ENCODE assay signal across 7 cellular contexts in genomic region chr1:211259596-211260126, GRCh38. TPM values are rescaled to one million over a fixed set of nuclear protein-coding genes. Genes with fewer than 3 reads are reported as not detected.
A peak's percentile ranks its signal among the peaks of the same experiment; 100 is the strongest.
DNase-seq lines count a peak whose midpoint lies in the region; ATAC-seq and TF ChIP-seq lines count a peak whose summit lies in the region.

No MANE protein-coding gene starts in this region.

- no peaks in the 10 kb centered on the region for H3K9me3 ChIP-seq in HEK293 (ENCODE audit: control insufficient read depth, insufficient read depth, low read depth, low read length)

- H3K36me3 ChIP-seq in HEK293 (ENCODE audit: control insufficient read depth in 2 of 2, insufficient read depth in 1 of 2, low read length in 2 of 2) = no peaks in the 10 kb centered on the region; a peak in 2 of 3 replicates

- TF ChIP-seq CTCF in HEK293 (tag by site-specific recombination; IDR thresholded peaks at IDR 0.05) = no peak

- CTCF ChIA-PET in HEK293 (lab: Yijun Ruan, JAX) = interaction anchor here (0.7 kb wide), 1 partner anchor 104 kb away, joined by 3 read pairs; no protein-coding TSS in a partner anchor

- H3K4me3 ChIP-seq in GM08714 (ENCODE audit: low read length) (peak overlapping the region; percentile 98), HEK293 (ENCODE audit: low read depth, low read length) (peak overlapping the region; percentile 97)

- intact Hi-C loops in cardiac septum (cut with DNase I) = loop anchor here (2.0 to 5.0 kb wide), 2 partner anchors 48 to 123 kb away; no protein-coding TSS in a partner anchor

- no peak for ATAC-seq in HG03095 (IDR thresholded peaks at IDR 0.05; ENCODE audit: unreplicated experiment)

- POLR2A ChIA-PET in HEK293 (lab: Yijun Ruan, JAX) = no interaction called here

- H3K4me1 ChIP-seq in HEK293 (ENCODE audit: control insufficient read depth, insufficient read depth, low read length) = no peaks in the 10 kb centered on the region

- peak overlapping the region; percentile 99 for H3K27ac ChIP-seq in HEK293 (ENCODE audit: extremely low read depth, low read depth, low read length)

- DNase-seq in NCI-H460 (ENCODE audit: extremely low read depth, low read depth) (peak; percentile 31), cardiac septum (ENCODE audit: low spot score) (peak; percentile 81), pons (ENCODE audit: low spot score) (peak; percentile 37)
- peak; percentile 8 for DNase-seq in activated naive CD8-positive, alpha-beta T cell treated with anti-CD3 and anti-CD28 coated beads, Interleukin-2, amount 50 U/mL, for 16 hours (ENCODE audit: low read depth, low spot score)

TF ChIP-seq in HEK293, 187 proteins besides CTCF, POLR2A, EP300 and RAD21 (continues in another document):
- no peak for TF ChIP-seq ZNF341 (tag by site-specific recombination; IDR thresholded peaks at IDR 0.05; ENCODE audit: low read depth)
- no peak for TF ChIP-seq ZNF266 (tag by site-specific recombination; IDR thresholded peaks at IDR 0.05; ENCODE audit: low read depth)
- no peak for TF ChIP-seq ZNF202 (tag by site-specific recombination; IDR thresholded peaks at IDR 0.05; ENCODE audit: borderline replicate concordance)
- TF ChIP-seq ZNF114 (tag by site-specific recombination; IDR thresholded peaks at IDR 0.05) = no peak
- TF ChIP-seq ZSCAN18 (tag by site-specific recombination; IDR thresholded peaks at IDR 0.05) = no peak
- no peak for TF ChIP-seq ZNF362 (tag by site-specific recombination; IDR thresholded peaks at IDR 0.05)
- TF ChIP-seq BCL11A (tag by site-specific recombination; IDR thresholded peaks at IDR 0.05; ENCODE audit: low read depth) = no peak
- 0 out of 2 replicates have a peak, but pooled peaks have one; percentile 15 for TF ChIP-seq ZBTB7A (tag by site-specific recombination; IDR thresholded peaks at IDR 0.05; ENCODE audit: low read depth)
- TF ChIP-seq KLF9 (tag by site-specific recombination; IDR thresholded peaks at IDR 0.05; ENCODE audit: low read depth) = no peak
- no peak for TF ChIP-seq ZNF174 (tag by site-specific recombination; IDR thresholded peaks at IDR 0.05)
- TF ChIP-seq ZNF292 (tag by site-specific recombination; IDR thresholded peaks at IDR 0.05; ENCODE audit: borderline replicate concordance, low read depth) = no peak
- peak; percentile 43; the same call in 1 of the 2 replicates for TF ChIP-seq ZNF335 (tag by site-specific recombination; conservative IDR thresholded peaks at IDR 0.05)
- no peak; the same call in 1 of the 2 replicates for TF ChIP-seq ZNF391 (tag by site-specific recombination; IDR thresholded peaks at IDR 0.05; ENCODE audit: borderline replicate concordance, low read depth)
- no peak for TF ChIP-seq ZNF280D (tag by site-specific recombination; IDR thresholded peaks at IDR 0.05)
- TF ChIP-seq YY1 (tag by site-specific recombination; IDR thresholded peaks at IDR 0.05) = peak; percentile 63; the same call in 1 of the 2 replicates
- TF ChIP-seq ZXDB (tag by site-specific recombination; IDR thresholded peaks at IDR 0.05) = no peak
- no peak for TF ChIP-seq ZNF426 (tag by site-specific recombination; IDR thresholded peaks at IDR 0.05)
- 0 out of 2 replicates have a peak, but pooled peaks have one; percentile 9 for TF ChIP-seq ZNF561 (tag by site-specific recombination; IDR thresholded peaks at IDR 0.05; ENCODE audit: borderline replicate concordance)
- TF ChIP-seq ZBTB6 (tag by site-specific recombination; IDR thresholded peaks at IDR 0.05) = no peak
- peak; percentile 7; the same call in 1 of the 2 replicates for TF ChIP-seq WT1 (tag by site-specific recombination; IDR thresholded peaks at IDR 0.05)
- TF ChIP-seq ZNF146 (tag by site-specific recombination; IDR thresholded peaks at IDR 0.05) = no peak
- 0 out of 2 replicates have a peak, but pooled peaks have one; percentile 6 for TF ChIP-seq PBX3 (CRISPR knock-in tag; IDR thresholded peaks at IDR 0.05)
- no peak for TF ChIP-seq ZFHX2 (tag by site-specific recombination; conservative IDR thresholded peaks at IDR 0.05)

RNA-seq across cellular contexts. Expression of gene RCOR3, which starts 0.5 kb away (rescaled TPM):
- total RNA-seq in NCI-H460 (2014; rRNA removed; shearing (Covaris generic)) = 28.4 TPM in 2 replicates
- 63.4 and 86.3 TPM in 2 replicates for polyA plus RNA-seq in NCI-H460 (2014; cell fraction: nucleus; rRNA removed)
- 58.2 TPM for total RNA-seq in cardiac septum

Comparison
In these comparisons a context has a peak if more than half of its experiments do, and no peak if none do; other contexts are left out.
1. DNase-seq: peak in every context shown above with its lines; median percentile 81 in cardiac septum; 37 in pons; 31 in NCI-H460; 8 in activated naive CD8-positive, alpha-beta T cell treated with anti-CD3 and anti-CD28 coated beads, Interleukin-2, amount 50 U/mL, for 16 hours.